ENCODE assay signal across 8 cellular contexts in genomic region chrX:44344194-44344593, GRCh38. TPM values are rescaled to one million over a fixed set of nuclear protein-coding genes. Genes with fewer than 3 reads are reported as not detected.
DNase-seq lines count a peak whose midpoint lies in the region; ATAC-seq and TF ChIP-seq lines count a peak whose summit lies in the region.

No MANE protein-coding gene starts in this region.

- no peaks in the 10 kb centered on the region for H3K27me3 ChIP-seq in CD4-positive, alpha-beta T cell (ENCODE audit: control insufficient read depth, insufficient read depth, low read length)
- peaks cover 0 to 4% of the 10 kb centered on the region in 2 donors for H3K27me3 ChIP-seq in left lung

- H3K27me3 Mint-ChIP-seq in CD4-positive, alpha-beta T cell: no peaks in the 10 kb centered on the region

- H3K36me3 ChIP-seq in left lung: no peaks in the 10 kb centered on the region

- DNase-seq in CD4-positive, alpha-beta T cell: peak; percentile 33 to 55 (median 47)
- DNase-seq in NAMALWA (ENCODE audit: low spot score) (peak; percentile 12), left lung (peak; percentile 41 to 77), cerebellum (ENCODE audit: low spot score) (no peak), NCI-H1417 (lab: John Stamatoyannopoulos, UW) (no peak), COLO829 (ENCODE audit: low spot score) (no peak)
- peak; percentile 43 for DNase-seq in activated effector memory CD4-positive, alpha-beta T cell treated with Interleukin-2 at 50 U/mL for 16 hours
- DNase-seq in stimulated activated CD8-positive, alpha-beta memory T cell treated with anti-CD3 and anti-CD28 coated beads, Interleukin-4, amount 100 ng/mL, for 4 hours (ENCODE audit: low read depth in 2 of 2, low spot score in 1 of 2): peak; percentile 20 to 29

- peak; percentile 84 for ATAC-seq in CD4-positive, alpha-beta T cell (ENCODE audit: poor library complexity)
- ATAC-seq in left lung: peak; percentile 63

- intact Hi-C loops in CD4-positive, alpha-beta T cell (cut with DNase I, micrococcal nuclease): loop anchor here in 1 of 2 experiments (10.0 kb wide), 1 partner anchor 79 kb away; no protein-coding TSS in a partner anchor
- intact Hi-C loops in left lung (cut with DNase I): no loop called here

- no peaks in the 10 kb centered on the region for H3K9me3 ChIP-seq in CD4-positive, alpha-beta T cell (ENCODE audit: control insufficient read depth, low read length)
- H3K9me3 ChIP-seq in left lung: no peaks in the 10 kb centered on the region

- peak overlapping the region; percentile 95 for H3K4me3 Mint-ChIP-seq in CD4-positive, alpha-beta T cell

- peaks cover 11% of the 10 kb centered on the region for H3K36me3 Mint-ChIP-seq in CD4-positive, alpha-beta T cell (ENCODE audit: low read depth)

- H3K4me3 ChIP-seq in left lung: peak overlapping the region; percentile 22 to 36

- POLR2A ChIA-PET in CD4-positive, alpha-beta T cell (lab: Charles Lee): interaction anchor here (0.8 to 1.7 kb wide), 5 partner anchors 30 to 1425 kb away, joined by 3 to 10 read pairs (median 3); no protein-coding TSS in a partner anchor

- peak overlapping the region; percentile 65 for H3K27ac ChIP-seq in CD4-positive, alpha-beta T cell (ENCODE audit: low read depth, low read length)
- peak overlapping the region in 1 of 2 donors; percentile 68 for H3K27ac ChIP-seq in left lung

- no peak for TF ChIP-seq CTCF in CD4-positive, alpha-beta T cell (IDR thresholded peaks at IDR 0.05)
- TF ChIP-seq CTCF in left lung (IDR thresholded peaks at IDR 0.05): no peak

- H3K4me1 Mint-ChIP-seq in CD4-positive, alpha-beta T cell (ENCODE audit: low read depth): peaks cover 43% of the 10 kb centered on the region

- H3K27ac Mint-ChIP-seq in CD4-positive, alpha-beta T cell: peak overlapping the region; percentile 95

- CTCF ChIA-PET in CD4-positive, alpha-beta T cell (lab: Charles Lee): no interaction called here

- H3K9me3 Mint-ChIP-seq in CD4-positive, alpha-beta T cell: no peaks in the 10 kb centered on the region

- no peaks in the 10 kb centered on the region for H3K4me1 ChIP-seq in left lung

RNA-seq across cellular contexts. Expression of gene EFHC2, which starts 0.7 kb away (rescaled TPM):
- total RNA-seq in CD4-positive, alpha-beta T cell: 1 to 10 TPM; 2.7 to 3.0 TPM
- 1 to 10 TPM in 1 of 2 donors, under 1 TPM in 1; 0.85 to 1.6 TPM for total RNA-seq in left lung
- total RNA-seq in cerebellum: 3.4 TPM

Comparison
In these comparisons a context has a peak if more than half of its experiments do, and no peak if none do; other contexts are left out.
1. DNase-seq: peak in CD4-positive, alpha-beta T cell (10 of 10), NAMALWA (single experiment), activated effector memory CD4-positive, alpha-beta T cell treated with Interleukin-2 at 50 U/mL for 16 hours (single experiment), left lung (2 of 2) and stimulated activated CD8-positive, alpha-beta memory T cell treated with anti-CD3 and anti-CD28 coated beads, Interleukin-4, amount 100 ng/mL, for 4 hours (2 of 2); none in cerebellum (single experiment), NCI-H1417 (0 of 3) and COLO829 (single experiment).